In genomic region chr14:37599527-37600368, GRCh38 we compare ENCODE assay signal across 9 cellular contexts.
DNase-seq lines count a peak whose midpoint lies in the region; ATAC-seq lines count a peak whose summit lies in the region.
"Had no signal": no experiment of that assay in that cellular context is flagged by ENCODE, and none has a peak within 500 bp of the region (broad histone marks: within the 10 kb centered on the region; RNA-seq: fewer than 3 reads in every experiment).

No MANE protein-coding gene starts in this region.

- H3K36me3 Mint-ChIP-seq in stimulated activated naive B cell treated with anti-CD40 and anti-IgM and Interleukin-4, amounts not matched to agents 10 μg/mL and 1 μg/mL and 100 μg/mL, for 72 hours = peaks cover 8 to 10% of the 10 kb centered on the region in 2 donors

- peaks cover 0 to 6% of the 10 kb centered on the region in 2 donors for H3K9me3 Mint-ChIP-seq in stimulated activated naive B cell treated with anti-CD40 and anti-IgM and Interleukin-4, amounts not matched to agents 10 μg/mL and 1 μg/mL and 100 μg/mL, for 72 hours

- no peaks in the 10 kb centered on the region for H3K36me3 ChIP-seq in iPS-15b (ENCODE audit: control insufficient read depth, insufficient read depth, low read length)

- peak overlapping the region; percentile 46 for H3K4me3 ChIP-seq in iPS-15b (ENCODE audit: low read depth, low read length)

- no peaks in the 10 kb centered on the region for H3K9me3 ChIP-seq in iPS-15b (ENCODE audit: control insufficient read depth, insufficient read depth, low read length)

- DNase-seq in DMS 273 (lab: John Stamatoyannopoulos, UW; ENCODE audit: unreplicated experiment) (peak; percentile 70), DMS 273 treated with DMSO at 0.1 percent for 48 hours (lab: John Stamatoyannopoulos, UW) (no peak), NCI-H748 (lab: John Stamatoyannopoulos, UW; ENCODE audit: unreplicated experiment) (peak; percentile 87)
- DNase-seq in stimulated activated naive B cell treated with anti-CD40 and anti-IgM and Interleukin-4, amounts not matched to agents 10 μg/mL and 1 μg/mL and 100 μg/mL, for 72 hours = no peak
- no peak for DNase-seq in activated CD4-positive, alpha-beta T cell treated with anti-CD3 and anti-CD28 coated beads for 48 hours
- DNase-seq in effector CD4-positive, alpha-beta T cell = no peak
- DNase-seq: activated CD4-positive, alpha-beta T cell treated with anti-CD3 and anti-CD28 coated beads, Interleukin-2, amount 50 U/mL, for 48 hours had no signal

- H3K4me3 Mint-ChIP-seq in stimulated activated naive B cell treated with anti-CD40 and anti-IgM and Interleukin-4, amounts not matched to agents 10 μg/mL and 1 μg/mL and 100 μg/mL, for 72 hours = no peak overlapping the region

- peaks cover 67 to 89% of the 10 kb centered on the region in 2 donors for H3K27me3 Mint-ChIP-seq in stimulated activated naive B cell treated with anti-CD40 and anti-IgM and Interleukin-4, amounts not matched to agents 10 μg/mL and 1 μg/mL and 100 μg/mL, for 72 hours

- peak overlapping the region; percentile 88 for H3K27ac Mint-ChIP-seq in stimulated activated naive B cell treated with anti-CD40 and anti-IgM and Interleukin-4, amounts not matched to agents 10 μg/mL and 1 μg/mL and 100 μg/mL, for 72 hours

- H3K27me3 ChIP-seq in iPS-15b (ENCODE audit: control insufficient read depth, insufficient read depth, low read length) = peaks cover 94% of the 10 kb centered on the region

- H3K4me1 ChIP-seq in iPS-15b (ENCODE audit: control insufficient read depth, insufficient read depth, low read length) = peaks cover 3% of the 10 kb centered on the region

- no peak for ATAC-seq in stimulated activated naive B cell treated with anti-CD40 and anti-IgM and Interleukin-4, amounts not matched to agents 10 μg/mL and 1 μg/mL and 100 μg/mL, for 72 hours (replicated peaks)
- ATAC-seq in HG03565 (IDR thresholded peaks at IDR 0.05; ENCODE audit: unreplicated experiment) = no peak

- peaks cover 8 to 28% of the 10 kb centered on the region in 2 donors for H3K4me1 Mint-ChIP-seq in stimulated activated naive B cell treated with anti-CD40 and anti-IgM and Interleukin-4, amounts not matched to agents 10 μg/mL and 1 μg/mL and 100 μg/mL, for 72 hours

- H3K9ac ChIP-seq in iPS-15b (ENCODE audit: low read depth, low read length) = no peak overlapping the region

Comparison
In these comparisons a context has a peak if more than half of its experiments do, and no peak if none do; other contexts are left out.
1. DNase-seq: peak in DMS 273 (single experiment) and NCI-H748 (single experiment); none in DMS 273 treated with DMSO at 0.1 percent for 48 hours (single experiment), stimulated activated naive B cell treated with anti-CD40 and anti-IgM and Interleukin-4, amounts not matched to agents 10 μg/mL and 1 μg/mL and 100 μg/mL, for 72 hours (single experiment), activated CD4-positive, alpha-beta T cell treated with anti-CD3 and anti-CD28 coated beads for 48 hours (single experiment) and effector CD4-positive, alpha-beta T cell (single experiment).